In genomic region chr9:35730486-35730854, GRCh38 we compare ENCODE assay signal across 9 cellular contexts. TPM values are rescaled to one million over a fixed set of nuclear protein-coding genes. Genes with fewer than 3 reads are reported as not detected.
DNase-seq lines count a peak whose midpoint lies in the region; ATAC-seq and TF ChIP-seq lines count a peak whose summit lies in the region.
"Had no signal": no experiment of that assay in that cellular context is flagged by ENCODE, and none has a peak within 500 bp of the region (broad histone marks: within the 10 kb centered on the region; RNA-seq: fewer than 3 reads in every experiment).

No MANE protein-coding gene starts in this region.

- H3K4me3 ChIP-seq in AG04449 (ENCODE audit: low read depth, low read length), result peak overlapping the region; percentile 87
- H3K4me3 ChIP-seq in HUES6 (ENCODE audit: low read depth, low read length), result peak overlapping the region; percentile 91; the same call in 1 of the 2 replicates
- peak overlapping the region in 55 of 59 donors; percentile 23 to 100 (median 86) for H3K4me3 ChIP-seq in dorsolateral prefrontal cortex

- no peak overlapping the region for H3K9ac ChIP-seq in HUES6 (ENCODE audit: low read length)

- CTCF ChIA-PET in AG04449 (lab: Yijun Ruan, JAX), result interaction anchor here (0.6 to 31.2 kb wide), 13 partner anchors 10 to 181 kb away, joined by 3 to 816 read pairs (median 4); partner anchors contain the start of genes ARHGEF39, CCDC107, RGP1 and RMRP

- peaks cover 2% of the 10 kb centered on the region for H3K27me3 Mint-ChIP-seq in nephron progenitor cell (ENCODE audit: low read depth, poor library complexity)

- POLR2A ChIA-PET in AG04449 (lab: Yijun Ruan, JAX), result interaction anchor here (2.0 to 9.6 kb wide), 4 partner anchors 17 to 72 kb away, joined by 6 to 325 read pairs (median 38); partner anchors contain the start of genes CCDC107, GBA2, RGP1 and RMRP

- H3K9me3 ChIP-seq in HUES6 (ENCODE audit: control insufficient read depth, insufficient read depth, low read depth, low read length), result no peaks in the 10 kb centered on the region

- DNase-seq in AG04449 (ENCODE audit: low read depth, low spot score) (no peak), dorsolateral prefrontal cortex (no peak), nephron progenitor cell (no peak), NCI-H526 treated with DMSO at 0.1 percent for 48 hours (lab: John Stamatoyannopoulos, UW) (no peak), NCI-H1092 (lab: John Stamatoyannopoulos, UW) (no peak), cerebellar cortex (ENCODE audit: low spot score) (no peak)
- DNase-seq: NCI-H1930 had no signal

- peaks cover 15% of the 10 kb centered on the region for H3K36me3 ChIP-seq in HUES6 (ENCODE audit: control insufficient read depth, insufficient read depth, low read length)

- no peak overlapping the region for H3K27ac ChIP-seq in HUES6 (ENCODE audit: low read depth, low read length)
- H3K27ac ChIP-seq in dorsolateral prefrontal cortex, result peak overlapping the region in 45 of 59 donors; percentile 1 to 98 (median 92)

- H3K4me1 Mint-ChIP-seq in nephron progenitor cell, result peaks cover 10% of the 10 kb centered on the region

- intact Hi-C loops in dorsolateral prefrontal cortex (cut with DNase I), result loop anchor here (5.0 to 10.0 kb wide), 2 partner anchors 246 to 618 kb away; no protein-coding TSS in a partner anchor

- peaks cover 55% of the 10 kb centered on the region for H3K4me1 ChIP-seq in HUES6 (ENCODE audit: control insufficient read depth, insufficient read depth, low read length)

- no peaks in the 10 kb centered on the region for H3K27me3 ChIP-seq in HUES6 (ENCODE audit: control insufficient read depth, insufficient read depth, low read length)
- no peaks in the 10 kb centered on the region for H3K27me3 ChIP-seq in dorsolateral prefrontal cortex

- no peaks in the 10 kb centered on the region for H3K9me3 Mint-ChIP-seq in nephron progenitor cell

- H3K4me3 Mint-ChIP-seq in nephron progenitor cell, result no peak overlapping the region

- peak overlapping the region; percentile 49 for H3K27ac Mint-ChIP-seq in nephron progenitor cell

- H3K36me3 Mint-ChIP-seq in nephron progenitor cell (ENCODE audit: low read depth), result peaks cover 13% of the 10 kb centered on the region

- ATAC-seq in HG02798 (IDR thresholded peaks at IDR 0.05; ENCODE audit: poor library complexity, unreplicated experiment), result no peak

- no peak for TF ChIP-seq CTCF in AG04449 (IDR thresholded peaks at IDR 0.05; ENCODE audit: insufficient read depth, low read length, missing control alignments)
- TF ChIP-seq CTCF in dorsolateral prefrontal cortex (IDR thresholded peaks at IDR 0.05 in 54 of 56, conservative IDR thresholded peaks at IDR 0.05 in 2 of 56; ENCODE audit: low read depth in 1 of 56, partially characterized antibody in 56 of 56), result no peak
- TF ChIP-seq CTCF in nephron progenitor cell (IDR thresholded peaks at IDR 0.05), result no peak

RNA-seq across cellular contexts. Expression of gene TLN1, which starts 1.5 kb away (rescaled TPM):
- 100 to 1,000 TPM in 81 of 120 experiments, 10 to 100 TPM in 39; 65.1 to 206 (median 112) TPM for total RNA-seq in dorsolateral prefrontal cortex

RNA-seq across cellular contexts. Expression of gene CREB3, which starts 2.0 kb away (rescaled TPM):
- 10 to 100 TPM; 30.1 to 53.9 (median 40.9) TPM for total RNA-seq in dorsolateral prefrontal cortex

RNA-seq across cellular contexts. Expression of gene GBA2, which starts 18.6 kb away (rescaled TPM):
- total RNA-seq in dorsolateral prefrontal cortex, result 100 to 1,000 TPM in 98 of 120 experiments, 10 to 100 TPM in 22; 79.3 to 156 (median 112) TPM

RNA-seq across cellular contexts. Expression of gene RGP1, which starts 18.6 kb away (rescaled TPM):
- total RNA-seq in dorsolateral prefrontal cortex, result 10 to 100 TPM; 30.0 to 52.9 (median 38.4) TPM

RNA-seq across cellular contexts. Expression of gene MSMP, which starts 23.6 kb away (rescaled TPM):
- total RNA-seq in dorsolateral prefrontal cortex, result 1 to 10 TPM in 17 of 120 experiments, under 1 TPM in 5, not detected in 98; 0.68 to 8.6 (median 1.2) TPM
